10 cellular contexts compared by ENCODE assay signal in the genomic region with DNA sequence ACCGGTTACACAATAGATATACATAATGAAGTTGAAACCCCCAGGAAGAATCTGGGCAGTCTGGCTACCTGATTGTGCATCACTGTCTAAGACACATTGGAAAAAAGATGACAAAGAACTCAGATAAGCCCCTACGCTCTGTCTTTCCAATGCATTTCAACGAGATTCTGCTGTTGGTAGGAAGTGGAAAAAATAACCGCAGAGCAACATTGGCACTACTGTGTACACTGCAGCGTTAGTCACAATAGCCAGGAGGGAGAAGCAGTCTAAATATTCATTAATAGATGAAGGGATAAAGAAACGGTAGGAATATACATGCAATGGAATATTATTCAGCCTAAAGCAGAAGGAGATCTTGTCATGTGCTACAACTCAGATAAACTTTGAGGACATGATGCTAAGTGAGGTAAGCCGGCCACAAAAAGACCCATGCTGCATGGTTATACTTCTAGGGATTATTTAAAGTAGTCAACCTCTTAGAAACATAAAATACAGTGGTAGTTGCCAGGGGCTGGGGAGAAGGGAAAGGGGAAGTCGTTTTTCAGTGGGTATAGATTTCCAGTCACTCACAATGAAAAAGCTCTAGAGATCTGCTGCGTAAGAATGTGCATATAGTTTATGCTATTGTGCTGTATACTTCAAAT. TPM values are rescaled to one million over a fixed set of nuclear protein-coding genes. Genes with fewer than 3 reads are reported as not detected.
A peak's percentile ranks its signal among the peaks of the same experiment; 100 is the strongest.
DNase-seq lines count a peak whose midpoint lies in the region.
"Had no signal": no experiment of that assay in that cellular context is flagged by ENCODE, and none has a peak within 500 bp of the region (broad histone marks: within the 10 kb centered on the region; RNA-seq: fewer than 3 reads in every experiment).

No MANE protein-coding gene starts in this region.

- no peaks in the 10 kb centered on the region for H3K36me3 ChIP-seq in thymus (ENCODE audit: control insufficient read depth, insufficient read depth)
- H3K36me3 ChIP-seq: suprapubic skin had no signal

- peak overlapping the region; percentile 42 for H3K4me3 ChIP-seq in thymus (ENCODE audit: low read length)
- H3K4me3 ChIP-seq: suprapubic skin had no signal

- WGBS in thymus = 12% methylated on average over 9 of the region's 9 CpGs

- H3K27me3 ChIP-seq in thymus (ENCODE audit: control insufficient read depth, insufficient read depth) = no peaks in the 10 kb centered on the region
- H3K27me3 ChIP-seq: suprapubic skin had no signal

- H3K4me1 ChIP-seq in thymus (ENCODE audit: control insufficient read depth, insufficient read depth, low read length) = peaks cover 12% of the 10 kb centered on the region

- H3K27ac ChIP-seq in thymus (ENCODE audit: low read depth) = peak overlapping the region; percentile 46
- H3K27ac ChIP-seq: C4-2B had no signal

- DNase-seq in stimulated activated CD4-positive, alpha-beta T cell treated with anti-CD3 and anti-CD28 coated beads, Interleukin-12 subunit alpha, Interleukin-12 subunit beta, amount 100 ng/mL, for 48 hours (ENCODE audit: low read depth in 2 of 3, low spot score in 1 of 3) = peak in 2 of 3 donors; percentile 15 to 36
- no peak for DNase-seq in stimulated activated CD4-positive, alpha-beta T cell treated with anti-CD3 and anti-CD28 coated beads, Interleukin-4, amount 100 ng/mL, for 1 hour
- DNase-seq in NOMO-1 treated with DMSO at 0.1 percent for 48 hours (lab: John Stamatoyannopoulos, UW; ENCODE audit: unreplicated experiment) = peak; percentile 81
- peak; percentile 14 for DNase-seq in central memory CD4-positive, alpha-beta T cell
- no peak for DNase-seq in NCI-H345 treated with DMSO at 0.1 percent for 48 hours (lab: John Stamatoyannopoulos, UW; ENCODE audit: unreplicated experiment)
- DNase-seq in NCI-H2029 (lab: John Stamatoyannopoulos, UW) = no peak
- DNase-seq in NK-92 treated with Interleukin-12 subunit alpha and Interleukin-12 subunit beta, amount 100 ng/mL, for 24 hours (lab: John Stamatoyannopoulos, UW) = no peak

- H3K9me3 ChIP-seq in thymus (ENCODE audit: control insufficient read depth) = no peaks in the 10 kb centered on the region
- H3K9me3 ChIP-seq: suprapubic skin had no signal

RNA-seq across cellular contexts. Expression of gene ELMO1, which starts 40.3 kb away (rescaled TPM):
- polyA plus RNA-seq in thymus = 18.7 TPM

Comparison
In these comparisons a context has a peak if more than half of its experiments do, and no peak if none do; other contexts are left out.
1. DNase-seq: peak in stimulated activated CD4-positive, alpha-beta T cell treated with anti-CD3 and anti-CD28 coated beads, Interleukin-12 subunit alpha, Interleukin-12 subunit beta, amount 100 ng/mL, for 48 hours (2 of 3), NOMO-1 treated with DMSO at 0.1 percent for 48 hours (single experiment) and central memory CD4-positive, alpha-beta T cell (single experiment); none in stimulated activated CD4-positive, alpha-beta T cell treated with anti-CD3 and anti-CD28 coated beads, Interleukin-4, amount 100 ng/mL, for 1 hour (single experiment), NCI-H345 treated with DMSO at 0.1 percent for 48 hours (single experiment), NCI-H2029 (single experiment) and NK-92 treated with Interleukin-12 subunit alpha and Interleukin-12 subunit beta, amount 100 ng/mL, for 24 hours (single experiment).